ENCODE assay signal across 16 cellular contexts in the genomic region with DNA sequence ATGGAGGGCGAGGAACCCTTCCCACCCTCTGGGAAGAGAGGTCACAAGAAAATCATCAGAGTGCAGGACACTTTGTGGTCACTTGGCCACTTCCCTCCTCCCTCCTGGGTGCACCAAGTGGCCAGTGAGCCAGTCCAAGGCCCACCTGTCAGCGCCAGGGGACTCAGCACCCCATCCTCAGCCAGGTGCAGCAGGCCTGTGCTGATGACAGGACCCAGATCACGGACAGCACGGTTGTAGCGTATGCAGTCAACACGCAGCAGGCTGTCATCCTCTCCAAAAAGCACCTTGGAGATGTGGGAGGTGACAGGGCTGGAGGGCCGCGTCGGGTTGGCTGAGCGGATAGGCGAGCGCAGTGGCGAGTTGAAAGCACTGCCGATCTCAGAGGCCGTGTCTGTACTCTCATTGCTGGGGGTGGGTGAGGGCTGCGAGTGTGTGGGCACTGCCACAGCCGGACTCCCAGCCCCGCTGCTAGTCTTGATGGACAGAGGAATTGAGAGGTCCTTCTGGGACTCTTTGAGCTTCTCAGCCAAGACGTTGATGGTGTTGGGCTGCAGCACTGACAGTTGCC. TPM values are rescaled to one million over a fixed set of nuclear protein-coding genes. Genes with fewer than 3 reads are reported as not detected.
"Had no signal": no experiment of that assay in that cellular context is flagged by ENCODE, and none has a peak within 500 bp of the region (broad histone marks: within the 10 kb centered on the region; RNA-seq: fewer than 3 reads in every experiment).

No MANE protein-coding gene starts in this region.

- H3K4me3 Mint-ChIP-seq: activated CD4-positive, alpha-beta memory T cell treated with anti-CD3 and anti-CD28 coated beads for 36 hours; activated T-cell treated with anti-CD3 and anti-CD28 coated beads, Interleukin-2, amount 50 U/mL, for 72 hours; central memory CD8-positive, alpha-beta T cell; effector memory CD8-positive, alpha-beta T cell; naive thymus-derived CD4-positive, alpha-beta T cell had no signal

- H3K4me3 ChIP-seq: adrenal gland, body of pancreas, gastrocnemius medialis, lung, transverse colon had no signal

- ATAC-seq: activated T-cell treated with anti-CD3 and anti-CD28 coated beads, Interleukin-2, amount 50 U/mL, for 72 hours; body of pancreas; effector memory CD8-positive, alpha-beta T cell; gastrocnemius medialis; naive thymus-derived CD4-positive, alpha-beta T cell had no signal

- H3K27ac Mint-ChIP-seq: activated CD4-positive, alpha-beta memory T cell treated with anti-CD3 and anti-CD28 coated beads for 36 hours; activated T-cell treated with anti-CD3 and anti-CD28 coated beads, Interleukin-2, amount 50 U/mL, for 72 hours had no signal

- H3K27me3 ChIP-seq: adrenal gland, body of pancreas, gastrocnemius medialis, transverse colon had no signal

- H3K27ac ChIP-seq: adrenal gland, body of pancreas, epithelial cell of prostate, gastrocnemius medialis, transverse colon, VCaP had no signal

- H3K9me3 ChIP-seq: adrenal gland, body of pancreas, gastrocnemius medialis, transverse colon had no signal

- H3K9me3 Mint-ChIP-seq: activated CD4-positive, alpha-beta memory T cell treated with anti-CD3 and anti-CD28 coated beads for 36 hours; activated T-cell treated with anti-CD3 and anti-CD28 coated beads, Interleukin-2, amount 50 U/mL, for 72 hours; central memory CD8-positive, alpha-beta T cell; effector memory CD8-positive, alpha-beta T cell; naive thymus-derived CD4-positive, alpha-beta T cell had no signal

- DNase-seq: activated CD4-positive, alpha-beta memory T cell treated with anti-CD3 and anti-CD28 coated beads for 36 hours; activated naive CD4-positive, alpha-beta T cell; activated T-cell treated with anti-CD3 and anti-CD28 coated beads, Interleukin-2, amount 50 U/mL, for 72 hours; effector memory CD8-positive, alpha-beta T cell; gastrocnemius medialis; naive thymus-derived CD4-positive, alpha-beta T cell; occipital lobe; T1000; transverse colon had no signal

- H3K27me3 Mint-ChIP-seq: activated CD4-positive, alpha-beta memory T cell treated with anti-CD3 and anti-CD28 coated beads for 36 hours; central memory CD8-positive, alpha-beta T cell; effector memory CD8-positive, alpha-beta T cell; naive thymus-derived CD4-positive, alpha-beta T cell had no signal

RNA-seq across cellular contexts. Expression of a gene that starts 41.5 kb away (rescaled TPM):
- polyA plus RNA-seq: naive thymus-derived CD4-positive, alpha-beta T cell had no signal

RNA-seq across cellular contexts. Expression of a gene that starts 50.5 kb away (rescaled TPM):
- total RNA-seq: occipital lobe, pulmonary artery endothelial cell had no signal
